Comparison of ENCODE assay signal across 24 cellular contexts in the genomic region with DNA sequence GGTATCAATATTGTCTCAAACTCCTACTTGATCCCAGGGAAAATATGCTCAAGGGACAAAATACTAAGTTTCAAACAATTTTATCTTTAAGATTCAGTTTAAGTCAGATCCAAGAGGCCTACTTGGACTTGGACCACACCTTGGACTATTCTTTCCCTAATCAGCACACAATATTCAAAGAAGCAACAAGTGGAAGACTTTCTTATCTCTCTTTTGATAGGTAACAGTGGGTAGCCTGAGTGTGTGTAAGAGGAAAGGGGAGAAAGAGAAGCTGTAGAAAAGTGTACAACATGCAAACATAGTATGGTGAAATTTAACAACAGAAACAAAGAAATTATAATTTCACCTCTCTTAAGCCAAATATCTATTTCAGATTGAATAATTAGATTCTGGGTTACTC. TPM values are rescaled to one million over a fixed set of nuclear protein-coding genes. Genes with fewer than 3 reads are reported as not detected.
DNase-seq lines count a peak whose midpoint lies in the region; ATAC-seq and TF ChIP-seq lines count a peak whose summit lies in the region.
"Had no signal": no experiment of that assay in that cellular context is flagged by ENCODE, and none has a peak within 500 bp of the region (broad histone marks: within the 10 kb centered on the region; RNA-seq: fewer than 3 reads in every experiment).

No MANE protein-coding gene starts in this region.

- H3K56ac ChIP-seq in mesendoderm (ENCODE audit: low read length): no peak overlapping the region

- intact Hi-C loops in CD4-positive, alpha-beta T cell (cut with DNase I, micrococcal nuclease): no loop called here
- intact Hi-C loops in activated T-helper 2 cell treated with anti-CD3 and anti-CD28 coated beads, Interferon-gamma antibody, Interleukin-2, Interleukin-4, amounts not matched to agents 10 μg/mL and 5 μg/mL and 100 μg/mL, durations not matched to agents 14 hours and 24 hours and 36 hours (cut with micrococcal nuclease): no loop called here
- intact Hi-C loops in ovary (cut with DNase I): loop anchor here in 2 of 4 donors (10.0 kb wide), 1 partner anchor 46 kb away; a partner anchor contains a TSS
- intact Hi-C loops in adrenal gland (cut with DNase I): no loop called here

- H3K4me1 ChIP-seq in mesendoderm (ENCODE audit: control insufficient read depth, low read depth, low read length): no peaks in the 10 kb centered on the region
- peaks cover 7% of the 10 kb centered on the region for H3K4me1 ChIP-seq in ovary (ENCODE audit: insufficient read depth)
- H3K4me1 ChIP-seq in adrenal gland (replicated peaks in 1 of 2): peaks cover 0 to 10% of the 10 kb centered on the region in 2 donors
- H3K4me1 ChIP-seq: BE2C had no signal

- TF ChIP-seq CTCF in CD4-positive, alpha-beta T cell (IDR thresholded peaks at IDR 0.05): no peak
- TF ChIP-seq CTCF in ovary (IDR thresholded peaks at IDR 0.05) (no peak), adrenal gland (IDR thresholded peaks at IDR 0.05) (no peak)

- peaks cover 2% of the 10 kb centered on the region for H3K79me1 ChIP-seq in mesendoderm (ENCODE audit: low read length)

- no peak overlapping the region for H2BK120ac ChIP-seq in mesendoderm (ENCODE audit: low read depth, low read length)

- TF ChIP-seq POLR2A in ovary (IDR thresholded peaks at IDR 0.05) (no peak), adrenal gland (IDR thresholded peaks at IDR 0.05) (no peak)

- no peak overlapping the region for H4K8ac ChIP-seq in mesendoderm (ENCODE audit: low read depth, low read length)

- no peak overlapping the region for H3K18ac ChIP-seq in mesendoderm (ENCODE audit: low read length)

- no peaks in the 10 kb centered on the region for H3K36me3 ChIP-seq in mesendoderm (ENCODE audit: control insufficient read depth, insufficient read depth, low read length)
- no peaks in the 10 kb centered on the region for H3K36me3 ChIP-seq in ovary
- no peaks in the 10 kb centered on the region for H3K36me3 ChIP-seq in adrenal gland (replicated peaks in 1 of 2)
- H3K36me3 ChIP-seq: BE2C, MG63 had no signal

- H3K4ac ChIP-seq in mesendoderm (ENCODE audit: low read depth, low read length): no peak overlapping the region

- no peak overlapping the region for H2AK5ac ChIP-seq in mesendoderm (ENCODE audit: low read length)

- H3K9ac ChIP-seq in mesendoderm (ENCODE audit: low read length): no peak overlapping the region
- H3K9ac ChIP-seq: GM23248 had no signal

- peak overlapping the region; percentile 9 for H3K27ac Mint-ChIP-seq in T-helper 2 cell treated with Interferon-gamma antibody and Interleukin-4, amounts not matched to agents 5 μg/mL and 100 μg/mL, for 36 hours
- peak overlapping the region; percentile 61 for H3K27ac Mint-ChIP-seq in CD4-positive, alpha-beta T cell
- H3K27ac Mint-ChIP-seq in activated T-helper 2 cell treated with anti-CD3 and anti-CD28 coated beads, Interferon-gamma antibody, Interleukin-2, Interleukin-4, amounts not matched to agents 10 μg/mL and 5 μg/mL and 100 μg/mL, durations not matched to agents 14 hours and 24 hours and 36 hours: peak overlapping the region; percentile 54

- H3K27ac ChIP-seq in CD4-positive, alpha-beta T cell (ENCODE audit: low read depth, low read length): no peak overlapping the region
- no peak overlapping the region for H3K27ac ChIP-seq in mesendoderm (ENCODE audit: low read depth, low read length)
- H3K27ac ChIP-seq in ovary: no peak overlapping the region
- no peak overlapping the region for H3K27ac ChIP-seq in adrenal gland
- H3K27ac ChIP-seq: 22Rv1, GM23248 had no signal

- no peak overlapping the region for H2BK5ac ChIP-seq in mesendoderm (ENCODE audit: low read length)

- H3K79me2 ChIP-seq in mesendoderm (ENCODE audit: control insufficient read depth, insufficient read depth, low read length): peaks cover 28% of the 10 kb centered on the region

- no peaks in the 10 kb centered on the region for H3K27me3 ChIP-seq in CD4-positive, alpha-beta T cell (ENCODE audit: control insufficient read depth, insufficient read depth, low read length)
- no peaks in the 10 kb centered on the region for H3K27me3 ChIP-seq in mesendoderm (ENCODE audit: insufficient read depth, low read length, poor library complexity)
- H3K27me3 ChIP-seq in ovary: no peaks in the 10 kb centered on the region
- no peaks in the 10 kb centered on the region for H3K27me3 ChIP-seq in adrenal gland
- H3K27me3 ChIP-seq: BE2C, MG63 had no signal

- no peak for TF ChIP-seq EP300 in ovary (IDR thresholded peaks at IDR 0.05)

- H3K4me3 ChIP-seq in mesendoderm (ENCODE audit: low read length) (no peak overlapping the region), ovary (no peak overlapping the region), adrenal gland (no peak overlapping the region)
- H3K4me3 ChIP-seq: GM23248, MG63 had no signal

- no peak overlapping the region for H3K4me3 Mint-ChIP-seq in T-helper 2 cell treated with Interferon-gamma antibody and Interleukin-4, amounts not matched to agents 5 μg/mL and 100 μg/mL, for 36 hours
- no peak overlapping the region for H3K4me3 Mint-ChIP-seq in CD4-positive, alpha-beta T cell
- H3K4me3 Mint-ChIP-seq in activated T-helper 2 cell treated with anti-CD3 and anti-CD28 coated beads, Interferon-gamma antibody, Interleukin-2, Interleukin-4, amounts not matched to agents 10 μg/mL and 5 μg/mL and 100 μg/mL, durations not matched to agents 14 hours and 24 hours and 36 hours (ENCODE audit: low read depth): no peak overlapping the region

- POLR2A ChIA-PET in CD4-positive, alpha-beta T cell (lab: Charles Lee): interaction anchor here (1.8 kb wide), 1 partner anchor 49 kb away, joined by 5 read pairs; a partner anchor contains a TSS

- peaks cover 26% of the 10 kb centered on the region for H3K36me3 Mint-ChIP-seq in T-helper 2 cell treated with Interferon-gamma antibody and Interleukin-4, amounts not matched to agents 5 μg/mL and 100 μg/mL, for 36 hours (ENCODE audit: low read depth)
- H3K36me3 Mint-ChIP-seq in CD4-positive, alpha-beta T cell (ENCODE audit: low read depth): peaks cover 21% of the 10 kb centered on the region
- peaks cover 42% of the 10 kb centered on the region for H3K36me3 Mint-ChIP-seq in activated T-helper 2 cell treated with anti-CD3 and anti-CD28 coated beads, Interferon-gamma antibody, Interleukin-2, Interleukin-4, amounts not matched to agents 10 μg/mL and 5 μg/mL and 100 μg/mL, durations not matched to agents 14 hours and 24 hours and 36 hours (ENCODE audit: low read depth)

- peaks cover 38% of the 10 kb centered on the region for H3K4me1 Mint-ChIP-seq in T-helper 2 cell treated with Interferon-gamma antibody and Interleukin-4, amounts not matched to agents 5 μg/mL and 100 μg/mL, for 36 hours (ENCODE audit: low read depth)
- peaks cover 47% of the 10 kb centered on the region for H3K4me1 Mint-ChIP-seq in CD4-positive, alpha-beta T cell (ENCODE audit: low read depth)
- H3K4me1 Mint-ChIP-seq in activated T-helper 2 cell treated with anti-CD3 and anti-CD28 coated beads, Interferon-gamma antibody, Interleukin-2, Interleukin-4, amounts not matched to agents 10 μg/mL and 5 μg/mL and 100 μg/mL, durations not matched to agents 14 hours and 24 hours and 36 hours (ENCODE audit: low read depth): peaks cover 41% of the 10 kb centered on the region

- no peak overlapping the region for H4K5ac ChIP-seq in mesendoderm (ENCODE audit: low read length)

- DNase-seq in T-helper 2 cell treated with Interferon-gamma antibody and Interleukin-4, amounts not matched to agents 5 μg/mL and 100 μg/mL, for 36 hours (ENCODE audit: low spot score): no peak
- DNase-seq in T-helper 2 cell (no peak), mesendoderm (peak; percentile 6), ovary (no peak), adrenal gland (no peak), cortex of kidney (lab: John Stamatoyannopoulos, UW) (no peak)
- no peak for DNase-seq in CD4-positive, alpha-beta T cell
- no peak for DNase-seq in activated T-helper 2 cell treated with anti-CD3 and anti-CD28 coated beads, Interferon-gamma antibody, Interleukin-2, Interleukin-4, amounts not matched to agents 10 μg/mL and 5 μg/mL and 100 μg/mL, durations not matched to agents 14 hours and 24 hours and 36 hours (ENCODE audit: low spot score)
- DNase-seq: BE2C; CD8-positive, alpha-beta memory T cell; DMS53; EL; GM23248; HCEC 1CT; IMR-90; Karpas-422; MG63; NCI-H1048; NCI-H1436 treated with DMSO at 0.1 percent for 48 hours; NCI-H2029; NCI-H2171; OCI-M1; Right ventricle myocardium superior had no signal

- H3K23ac ChIP-seq in mesendoderm (ENCODE audit: low read length): no peak overlapping the region

- no peaks in the 10 kb centered on the region for H3K9me3 ChIP-seq in CD4-positive, alpha-beta T cell (ENCODE audit: control insufficient read depth, low read length)
- H3K9me3 ChIP-seq in ovary (no peaks in the 10 kb centered on the region), adrenal gland (replicated peaks in 1 of 3) (no peaks in the 10 kb centered on the region)
- H3K9me3 ChIP-seq: BE2C, MG63 had no signal

- H3K9me3 Mint-ChIP-seq in T-helper 2 cell treated with Interferon-gamma antibody and Interleukin-4, amounts not matched to agents 5 μg/mL and 100 μg/mL, for 36 hours: no peaks in the 10 kb centered on the region
- no peaks in the 10 kb centered on the region for H3K9me3 Mint-ChIP-seq in CD4-positive, alpha-beta T cell
- no peaks in the 10 kb centered on the region for H3K9me3 Mint-ChIP-seq in activated T-helper 2 cell treated with anti-CD3 and anti-CD28 coated beads, Interferon-gamma antibody, Interleukin-2, Interleukin-4, amounts not matched to agents 10 μg/mL and 5 μg/mL and 100 μg/mL, durations not matched to agents 14 hours and 24 hours and 36 hours
- H3K9me3 Mint-ChIP-seq: CD8-positive, alpha-beta memory T cell had no signal

- no peak overlapping the region for H2BK15ac ChIP-seq in mesendoderm (replicated peaks; ENCODE audit: low read depth)

- H3K4me2 ChIP-seq in mesendoderm (ENCODE audit: low read length): no peak overlapping the region

- no peaks in the 10 kb centered on the region for H3K27me3 Mint-ChIP-seq in T-helper 2 cell treated with Interferon-gamma antibody and Interleukin-4, amounts not matched to agents 5 μg/mL and 100 μg/mL, for 36 hours (ENCODE audit: low read depth)
- H3K27me3 Mint-ChIP-seq in CD4-positive, alpha-beta T cell: no peaks in the 10 kb centered on the region
- no peaks in the 10 kb centered on the region for H3K27me3 Mint-ChIP-seq in activated T-helper 2 cell treated with anti-CD3 and anti-CD28 coated beads, Interferon-gamma antibody, Interleukin-2, Interleukin-4, amounts not matched to agents 10 μg/mL and 5 μg/mL and 100 μg/mL, durations not matched to agents 14 hours and 24 hours and 36 hours (ENCODE audit: low read depth)
- H3K27me3 Mint-ChIP-seq: CD8-positive, alpha-beta memory T cell had no signal

- CTCF ChIA-PET in CD4-positive, alpha-beta T cell (lab: Charles Lee): no interaction called here

- no peak for ATAC-seq in CD4-positive, alpha-beta T cell (ENCODE audit: poor library complexity)

RNA-seq across cellular contexts. Expression of a gene that starts 6.5 kb away (rescaled TPM):
- 10 to 100 TPM; 42.3 to 44.5 TPM for total RNA-seq in CD4-positive, alpha-beta T cell
- total RNA-seq in activated T-helper 2 cell treated with anti-CD3 and anti-CD28 coated beads, Interferon-gamma antibody, Interleukin-2, Interleukin-4, amounts not matched to agents 10 μg/mL and 5 μg/mL and 100 μg/mL, durations not matched to agents 14 hours and 24 hours and 36 hours: 114 and 115 TPM in 2 replicates
- 37.5 TPM for polyA plus RNA-seq in mesendoderm (2013, experiment 1 of 2)
- 35.9 TPM for polyA plus RNA-seq in mesendoderm (2013, experiment 2 of 2)
- total RNA-seq in ovary (10 to 100 TPM; 29.1 to 67.3 (median 44.9) TPM), adrenal gland (10 to 100 TPM; 19.4 to 39.5 (median 35.5) TPM)
- polyA plus RNA-seq in ovary (10 to 100 TPM; 47.9 to 76.9 TPM), adrenal gland (100 to 1,000 TPM in 1 of 3 donors, 10 to 100 TPM in 2; 35.8 to 110 (median 98.8) TPM)

RNA-seq across cellular contexts. Expression of a gene that starts 48.6 kb away (rescaled TPM):
- 10 to 100 TPM; 51.1 to 52.8 TPM for total RNA-seq in CD4-positive, alpha-beta T cell
- 38.1 and 43.5 TPM in 2 replicates for total RNA-seq in activated T-helper 2 cell treated with anti-CD3 and anti-CD28 coated beads, Interferon-gamma antibody, Interleukin-2, Interleukin-4, amounts not matched to agents 10 μg/mL and 5 μg/mL and 100 μg/mL, durations not matched to agents 14 hours and 24 hours and 36 hours
- 64.1 TPM for polyA plus RNA-seq in mesendoderm (2013, experiment 1 of 2)
- polyA plus RNA-seq in mesendoderm (2013, experiment 2 of 2): 58.6 TPM
- total RNA-seq in ovary: 10 to 100 TPM; 37.5 to 72.6 (median 45.4) TPM
- polyA plus RNA-seq in ovary: 10 to 100 TPM; 46.4 to 85.4 TPM
- total RNA-seq in adrenal gland: 100 to 1,000 TPM in 4 of 8 donors, 10 to 100 TPM in 4; 61.2 to 150 (median 105) TPM
- 10 to 100 TPM; 78.8 to 98.5 (median 86.3) TPM for polyA plus RNA-seq in adrenal gland

RNA-seq across cellular contexts. Expression of a gene that starts 56.8 kb away (rescaled TPM):
- total RNA-seq in CD4-positive, alpha-beta T cell: under 1 TPM; 0.41 to 0.47 TPM
- 0.76 and 0.87 TPM in 2 replicates for total RNA-seq in activated T-helper 2 cell treated with anti-CD3 and anti-CD28 coated beads, Interferon-gamma antibody, Interleukin-2, Interleukin-4, amounts not matched to agents 10 μg/mL and 5 μg/mL and 100 μg/mL, durations not matched to agents 14 hours and 24 hours and 36 hours
- 0.27 TPM for polyA plus RNA-seq in mesendoderm (2013, experiment 1 of 2)
- polyA plus RNA-seq in mesendoderm (2013, experiment 2 of 2): 0.24 TPM
- total RNA-seq in ovary: 1 to 10 TPM in 1 of 7 donors, under 1 TPM in 6; 0.15 to 9.4 (median 0.46) TPM
- polyA plus RNA-seq in ovary: under 1 TPM; 0.10 to 0.85 TPM
- 1 to 10 TPM in 7 of 8 donors, under 1 TPM in 1; 0.43 to 8.5 (median 3.5) TPM for total RNA-seq in adrenal gland
- 10 to 100 TPM in 1 of 3 donors, 1 to 10 TPM in 2; 2.1 to 36.9 (median 2.7) TPM for polyA plus RNA-seq in adrenal gland
- total RNA-seq: GM23248 had no signal
- polyA plus RNA-seq: CD8-positive, alpha-beta memory T cell; GM23248 had no signal

Comparison
In these comparisons a context has a peak if more than half of its experiments do, and no peak if none do; other contexts are left out.
1. H3K27ac Mint-ChIP-seq: peak in every context shown above with its lines; median percentile 61 in CD4-positive, alpha-beta T cell; 54 in activated T-helper 2 cell treated with anti-CD3 and anti-CD28 coated beads, Interferon-gamma antibody, Interleukin-2, Interleukin-4, amounts not matched to agents 10 μg/mL and 5 μg/mL and 100 μg/mL, durations not matched to agents 14 hours and 24 hours and 36 hours; 9 in T-helper 2 cell treated with Interferon-gamma antibody and Interleukin-4, amounts not matched to agents 5 μg/mL and 100 μg/mL, for 36 hours.